20 cellular contexts compared by ENCODE assay signal in genomic region chr4:88745581-88746163, GRCh38. TPM values are rescaled to one million over a fixed set of nuclear protein-coding genes. Genes with fewer than 3 reads are reported as not detected.
DNase-seq lines count a peak whose midpoint lies in the region; ATAC-seq and TF ChIP-seq lines count a peak whose summit lies in the region.
"Had no signal": no experiment of that assay in that cellular context is flagged by ENCODE, and none has a peak within 500 bp of the region (broad histone marks: within the 10 kb centered on the region; RNA-seq: fewer than 3 reads in every experiment).

No MANE protein-coding gene starts in this region.

- H3K23me2 ChIP-seq in H9 (ENCODE audit: insufficient read length, low read depth, low read length, poor library complexity, severe bottlenecking) = no peaks in the 10 kb centered on the region

- H4K5ac ChIP-seq in H9 (ENCODE audit: insufficient read length, low read depth, low read length) = no peak overlapping the region

- no peak overlapping the region for H3K23ac ChIP-seq in H9 (ENCODE audit: insufficient read length, low read depth, low read length)

- H3K27me3 ChIP-seq in ascending aorta (no peaks in the 10 kb centered on the region), thyroid gland (no peaks in the 10 kb centered on the region), transverse colon (no peaks in the 10 kb centered on the region), H9 (ENCODE audit: insufficient read depth, low read length) (no peaks in the 10 kb centered on the region)
- H3K27me3 ChIP-seq: upper lobe of left lung had no signal

- H3K56ac ChIP-seq in H9 (ENCODE audit: insufficient read length, low read depth, low read length) = no peak overlapping the region

- DNase-seq in ascending aorta (ENCODE audit: low spot score in 2 of 2) (no peak), Right ventricle myocardium superior (no peak), medulla oblongata (ENCODE audit: extremely low spot score) (peak; percentile 41), thyroid gland (no peak), transverse colon (no peak), H9 (no peak)
- DNase-seq: activated CD4-positive, alpha-beta T cell treated with anti-CD3 and anti-CD28 coated beads for 48 hours; activated CD8-positive, alpha-beta memory T cell treated with anti-CD3 and anti-CD28 coated beads, Interleukin-2, amount 50 U/mL, for 48 hours; anterior cingulate cortex; CD4-positive, alpha-beta memory T cell; erythroblast; naive thymus-derived CD8-positive, alpha-beta T cell; NCI-H187 treated with DMSO at 0.1 percent for 48 hours; NCI-H345; NK-92 treated with Interleukin-12 subunit alpha and Interleukin-12 subunit beta, amount 100 ng/mL, for 24 hours; RPMI8226; upper lobe of left lung had no signal

- H3K18ac ChIP-seq in H9 (ENCODE audit: insufficient read length, low read depth, low read length) = no peak overlapping the region

- peaks cover 21 to 35% (median 31%) of the 10 kb centered on the region in 3 experiments; a peak in 6 of 7 replicates for H3K36me3 Mint-ChIP-seq in H9 (ENCODE audit: insufficient read depth in 1 of 3, low read depth in 3 of 3)
- H3K36me3 Mint-ChIP-seq: IgD-negative memory B cell had no signal

- no peak overlapping the region for H3K4me2 ChIP-seq in H9 (ENCODE audit: insufficient read depth, insufficient read length, low read length)

- H3K4ac ChIP-seq in H9 (ENCODE audit: low read depth, low read length) = no peak overlapping the region

- H3K79me2 ChIP-seq in H9 (ENCODE audit: insufficient read depth, low read length) = no peaks in the 10 kb centered on the region

- H3K36me3 ChIP-seq in ascending aorta = peaks cover 35 to 41% of the 10 kb centered on the region in 2 donors
- peaks cover 36 to 38% of the 10 kb centered on the region in 2 donors for H3K36me3 ChIP-seq in thyroid gland
- H3K36me3 ChIP-seq in transverse colon = peaks cover 0 to 44% (median 19%) of the 10 kb centered on the region in 4 donors

- no peak overlapping the region for H2AK5ac ChIP-seq in H9 (ENCODE audit: insufficient read length, low read length)

- no peaks in the 10 kb centered on the region for H3K27me3 Mint-ChIP-seq in H9 (ENCODE audit: low read depth)
- H3K27me3 Mint-ChIP-seq: CD4-positive, alpha-beta memory T cell; IgD-negative memory B cell had no signal

- no peak overlapping the region for H3T11ph ChIP-seq in H9 (ENCODE audit: low read length)

- no peak overlapping the region for H3K4me3 Mint-ChIP-seq in H9
- H3K4me3 Mint-ChIP-seq: CD4-positive, alpha-beta memory T cell; IgD-negative memory B cell; naive thymus-derived CD8-positive, alpha-beta T cell had no signal

- no peaks in the 10 kb centered on the region for H3K9me3 Mint-ChIP-seq in H9
- H3K9me3 Mint-ChIP-seq: CD4-positive, alpha-beta memory T cell; naive thymus-derived CD8-positive, alpha-beta T cell had no signal

- no peaks in the 10 kb centered on the region for H4K20me1 ChIP-seq in H9 (ENCODE audit: control insufficient read depth, insufficient read depth, insufficient read length)

- H2BK12ac ChIP-seq in H9 (ENCODE audit: insufficient read length, low read depth, low read length) = no peak overlapping the region

- H3K4me1 ChIP-seq in ascending aorta = peaks cover 8 to 15% of the 10 kb centered on the region in 2 donors
- peaks cover 32 to 37% of the 10 kb centered on the region in 2 donors for H3K4me1 ChIP-seq in thyroid gland
- no peaks in the 10 kb centered on the region for H3K4me1 ChIP-seq in transverse colon
- no peaks in the 10 kb centered on the region for H3K4me1 ChIP-seq in H9 (ENCODE audit: insufficient read depth, low read length)
- H3K4me1 ChIP-seq: upper lobe of left lung had no signal

- H3K27ac ChIP-seq in ascending aorta (peak overlapping the region; percentile 4 to 60), thyroid gland (peak overlapping the region; percentile 90 to 97 (median 92)), transverse colon (no peak overlapping the region), H9 (ENCODE audit: insufficient read length, low read depth, low read length) (no peak overlapping the region)

- no peak overlapping the region for H3K14ac ChIP-seq in H9 (ENCODE audit: insufficient read depth, low read length)

- H3K9me3 ChIP-seq in ascending aorta = no peaks in the 10 kb centered on the region
- H3K9me3 ChIP-seq in thyroid gland = no peaks in the 10 kb centered on the region
- H3K9me3 ChIP-seq in transverse colon = no peaks in the 10 kb centered on the region
- no peaks in the 10 kb centered on the region for H3K9me3 ChIP-seq in H9 (ENCODE audit: control insufficient read depth, low read depth, low read length)
- H3K9me3 ChIP-seq: upper lobe of left lung had no signal

- in situ Hi-C loops in transverse colon (cut with MboI; ENCODE audit: low pct_ligation_motif_present in 1 of 4, low pct_unique_long_range_greater_than_20kb in 1 of 4, low sequenced_read_pairs in 3 of 4) = no loop called here

- WGBS in thyroid gland, 2 donors = 31 to 40% methylated on average over 1 of the region's 1 CpG
- WGBS in transverse colon (ENCODE audit: low coverage in 1 of 2), 2 donors = 83 to 86% methylated on average over 1 of the region's 1 CpG
- no CpG with 5 or more reads among the region's 1 CpG for WGBS in H9 (ENCODE audit: extremely low coverage, insufficient read length, low lambda C conversion rate)

- TF ChIP-seq CTCF in ascending aorta (IDR thresholded peaks at IDR 0.05) (no peak), thyroid gland (IDR thresholded peaks at IDR 0.05) (no peak), transverse colon (IDR thresholded peaks at IDR 0.05) (no peak), H9 (conservative IDR thresholded peaks at IDR 0.05) (no peak)

- H2BK120ac ChIP-seq in H9 (ENCODE audit: low read depth, low read length, poor library complexity, severe bottlenecking) = no peak overlapping the region

- H4K8ac ChIP-seq in H9 (replicated peaks; ENCODE audit: insufficient read length, low read depth, low read length) = no peak overlapping the region

- H2AFZ ChIP-seq in H9 (ENCODE audit: low read length) = no peak overlapping the region

- intact Hi-C loops in ascending aorta (cut with DNase I) (no loop called here), Right ventricle myocardium superior (cut with DNase I) (no loop called here), thyroid gland (cut with DNase I) (no loop called here), transverse colon (cut with DNase I; ENCODE audit: low total_unique reads) (no loop called here)

- H3K4me3 ChIP-seq in ascending aorta (no peak overlapping the region), thyroid gland (replicated peaks in 1 of 3) (no peak overlapping the region), transverse colon (no peak overlapping the region)
- H3K4me3 ChIP-seq: lung, upper lobe of left lung had no signal

- H3K9ac ChIP-seq in H9 (ENCODE audit: extremely low read depth, insufficient read length, low read length) = no peak overlapping the region

- no peak for TF ChIP-seq EP300 in transverse colon (IDR thresholded peaks at IDR 0.05; ENCODE audit: low read depth)

- TF ChIP-seq POLR2A in thyroid gland (IDR thresholded peaks at IDR 0.05) (peak in 1 of 2 donors; percentile 42), transverse colon (IDR thresholded peaks at IDR 0.05) (no peak)

- H2BK5ac ChIP-seq in H9 (ENCODE audit: insufficient read length, low read length) = no peak overlapping the region

- no peaks in the 10 kb centered on the region for H3K79me1 ChIP-seq in H9 (ENCODE audit: insufficient read depth, low read depth, low read length, poor library complexity, severe bottlenecking)

- 0 out of 7 replicates have a peak overlapping the region, but pooled peaks of 1 of the 3 experiments have one; percentile 19 for H3K27ac Mint-ChIP-seq in H9
- H3K27ac Mint-ChIP-seq: naive thymus-derived CD8-positive, alpha-beta T cell had no signal

- H2BK15ac ChIP-seq in H9 (ENCODE audit: low read depth, low read length) = no peak overlapping the region

- H3K4me1 Mint-ChIP-seq in H9 = peaks cover 3 to 14% of the 10 kb centered on the region in 2 experiments; a peak in 2 of 4 replicates
- H3K4me1 Mint-ChIP-seq: IgD-negative memory B cell had no signal

- no peak overlapping the region for H2BK20ac ChIP-seq in H9 (ENCODE audit: low read depth, low read length, poor library complexity, severe bottlenecking)

- no peak overlapping the region for H4K91ac ChIP-seq in H9 (ENCODE audit: insufficient read length, low read depth, low read length)

- peak; percentile 76 for ATAC-seq in Right ventricle myocardium superior (ENCODE audit: poor library complexity)
- ATAC-seq in HG03439 (IDR thresholded peaks at IDR 0.05; ENCODE audit: unreplicated experiment) = no peak
- ATAC-seq: naive thymus-derived CD8-positive, alpha-beta T cell had no signal

RNA-seq across cellular contexts. Expression of gene NAP1L5, which starts 48.0 kb away (rescaled TPM):
- 9.6 TPM for total RNA-seq in ascending aorta
- 1.9 TPM for total RNA-seq in Right ventricle myocardium superior
- total RNA-seq in thyroid gland = 10 to 100 TPM; 14.1 to 16.3 (median 16.2) TPM
- 1 to 10 TPM in 2 of 4 donors, not detected in 2; 3.5 TPM for total RNA-seq in transverse colon
- total RNA-seq in H9 (2021) = 2.1 and 2.2 TPM in 2 replicates

Comparison
In these comparisons a context has a peak if more than half of its experiments do, and no peak if none do; other contexts are left out.
1. H3K27ac ChIP-seq: peak in ascending aorta (2 of 2) and thyroid gland (3 of 3); none in transverse colon (0 of 4) and H9 (single experiment).